8 cellular contexts compared by ENCODE assay signal in genomic region chr9:126470251-126470993, GRCh38.
DNase-seq lines count a peak whose midpoint lies in the region; ATAC-seq and TF ChIP-seq lines count a peak whose summit lies in the region.

No MANE protein-coding gene starts in this region.

- ATAC-seq in CD4-positive, alpha-beta T cell (ENCODE audit: poor library complexity) = peak; percentile 30
- ATAC-seq in GM21619 (IDR thresholded peaks at IDR 0.05; ENCODE audit: unreplicated experiment) = peak; percentile 51
- ATAC-seq in SK-N-SH treated with all-trans-retinoic acid at 6 μM for 48 hours = no peak

- CTCF ChIA-PET in CD4-positive, alpha-beta T cell (lab: Charles Lee) = interaction anchor here (1.0 to 4.2 kb wide), 5 partner anchors 21 to 144 kb away, joined by 3 to 24 read pairs (median 5); partner anchors contain the start of gene MVB12B

- H3K4me3 ChIP-seq in OCI-LY1 (ENCODE audit: low read depth, low read length, poor library complexity, severe bottlenecking) = no peak overlapping the region
- H3K4me3 ChIP-seq in left ventricle myocardium inferior = no peak overlapping the region

- H3K9me2 ChIP-seq in OCI-LY1 (ENCODE audit: low read depth, low read length) = no peaks in the 10 kb centered on the region

- H3K36me3 Mint-ChIP-seq in CD4-positive, alpha-beta T cell (ENCODE audit: low read depth) = no peaks in the 10 kb centered on the region

- intact Hi-C loops in CD4-positive, alpha-beta T cell (cut with DNase I, micrococcal nuclease) = loop anchor here in 1 of 2 experiments (2.0 to 5.0 kb wide), 3 partner anchors 20 to 143 kb away; partner anchors contain the start of gene MVB12B
- intact Hi-C loops in left ventricle myocardium inferior (cut with micrococcal nuclease) = no loop called here

- H4K20me1 ChIP-seq in OCI-LY1 (ENCODE audit: insufficient read depth, low read length) = no peaks in the 10 kb centered on the region

- peak overlapping the region; percentile 95 for H3K27ac Mint-ChIP-seq in CD4-positive, alpha-beta T cell

- H3K9me3 ChIP-seq in CD4-positive, alpha-beta T cell (ENCODE audit: control insufficient read depth, low read length) = no peaks in the 10 kb centered on the region
- H3K9me3 ChIP-seq in OCI-LY1 (ENCODE audit: low read length) (no peaks in the 10 kb centered on the region), left ventricle myocardium inferior (replicated peaks) (no peaks in the 10 kb centered on the region)

- H3K27me3 Mint-ChIP-seq in CD4-positive, alpha-beta T cell = no peaks in the 10 kb centered on the region

- H3F3A ChIP-seq in OCI-LY1 (ENCODE audit: insufficient read depth, low read length) = no peaks in the 10 kb centered on the region

- peak overlapping the region; percentile 42 for H3K27ac ChIP-seq in CD4-positive, alpha-beta T cell (ENCODE audit: low read depth, low read length)
- H3K27ac ChIP-seq in OCI-LY1 (ENCODE audit: low read depth, low read length, poor library complexity, severe bottlenecking) = no peak overlapping the region
- peak overlapping the region; percentile 58 for H3K27ac ChIP-seq in layer of hippocampus (ENCODE audit: low read depth, low read length)
- no peak overlapping the region for H3K27ac ChIP-seq in left ventricle myocardium inferior (replicated peaks)

- H3K9ac ChIP-seq in OCI-LY1 (ENCODE audit: low read length) = no peak overlapping the region

- no peaks in the 10 kb centered on the region for H3K79me2 ChIP-seq in OCI-LY1 (ENCODE audit: insufficient read depth, low read length)

- POLR2A ChIA-PET in CD4-positive, alpha-beta T cell (lab: Charles Lee) = interaction anchor here (0.7 to 2.7 kb wide), 13 partner anchors 11 to 534 kb away, joined by 3 to 19 read pairs (median 5); partner anchors contain the start of gene MVB12B

- DNase-seq in CD4-positive, alpha-beta T cell = peak in 2 of 10 experiments; percentile 5 to 14
- no peak for DNase-seq in NCI-H1092 (lab: John Stamatoyannopoulos, UW)
- no peak for DNase-seq in AG08395 (ENCODE audit: low spot score)
- no peak for DNase-seq in left ventricle myocardium inferior

- peak overlapping the region; percentile 81 for H3K4me3 Mint-ChIP-seq in CD4-positive, alpha-beta T cell

- peaks cover 84% of the 10 kb centered on the region for H3K4me1 Mint-ChIP-seq in CD4-positive, alpha-beta T cell (ENCODE audit: low read depth)

- no peak for TF ChIP-seq CTCF in CD4-positive, alpha-beta T cell (IDR thresholded peaks at IDR 0.05)
- no peak for TF ChIP-seq CTCF in OCI-LY1 (IDR thresholded peaks at IDR 0.05; ENCODE audit: low read length)
- TF ChIP-seq CTCF in left ventricle myocardium inferior (IDR thresholded peaks at IDR 0.05; ENCODE audit: borderline replicate concordance) = no peak

- peak overlapping the region; percentile 26; the same call in 1 of the 2 replicates for H3K4me2 ChIP-seq in OCI-LY1 (ENCODE audit: low read length)

- no peaks in the 10 kb centered on the region for H3K36me3 ChIP-seq in OCI-LY1 (ENCODE audit: insufficient read depth, low read length)
- peaks cover 5% of the 10 kb centered on the region for H3K36me3 ChIP-seq in left ventricle myocardium inferior

- H3K27me3 ChIP-seq in CD4-positive, alpha-beta T cell (ENCODE audit: control insufficient read depth, insufficient read depth, low read length) = no peaks in the 10 kb centered on the region
- H3K27me3 ChIP-seq in OCI-LY1 (ENCODE audit: insufficient read depth, low read length) = no peaks in the 10 kb centered on the region
- no peaks in the 10 kb centered on the region for H3K27me3 ChIP-seq in layer of hippocampus (ENCODE audit: control insufficient read depth, insufficient read depth, low read length)
- H3K27me3 ChIP-seq in left ventricle myocardium inferior (ENCODE audit: low read depth) = no peaks in the 10 kb centered on the region

- no peaks in the 10 kb centered on the region for H3K9me3 Mint-ChIP-seq in CD4-positive, alpha-beta T cell

- H3K4me1 ChIP-seq in OCI-LY1 (ENCODE audit: insufficient read depth, low read length, severe bottlenecking) (peaks cover 14% of the 10 kb centered on the region), left ventricle myocardium inferior (peaks cover 4% of the 10 kb centered on the region)

- H2AFZ ChIP-seq in OCI-LY1 (ENCODE audit: low read length) = no peak overlapping the region

TF ChIP-seq in SK-N-SH treated with all-trans-retinoic acid at 6 μM for 48 hours, 23 proteins besides CTCF, POLR2A, EP300 and RAD21:
- TF ChIP-seq PPARA (CRISPR knock-in tag; IDR thresholded peaks at IDR 0.05; ENCODE audit: borderline replicate concordance) (no peak), BACH2 (CRISPR knock-in tag; IDR thresholded peaks at IDR 0.05; ENCODE audit: borderline replicate concordance) (no peak), ZC3H10 (CRISPR knock-in tag; IDR thresholded peaks at IDR 0.05) (no peak), ESRRG (CRISPR knock-in tag; IDR thresholded peaks at IDR 0.05) (no peak), ZNF8 (CRISPR knock-in tag; IDR thresholded peaks at IDR 0.05) (no peak), ZNF565 (CRISPR knock-in tag; conservative IDR thresholded peaks at IDR 0.05; ENCODE audit: low read depth) (no peak), TOX (CRISPR knock-in tag; IDR thresholded peaks at IDR 0.05; ENCODE audit: borderline replicate concordance) (no peak), ZFP3 (CRISPR knock-in tag; IDR thresholded peaks at IDR 0.05) (no peak), CSRNP3 (CRISPR knock-in tag; IDR thresholded peaks at IDR 0.05) (no peak), CSDC2 (CRISPR knock-in tag; IDR thresholded peaks at IDR 0.05) (no peak), ZFP30 (CRISPR knock-in tag; IDR thresholded peaks at IDR 0.05) (no peak), ARNTL (CRISPR knock-in tag; IDR thresholded peaks at IDR 0.05; ENCODE audit: borderline replicate concordance, low read depth) (no peak), RARB (CRISPR knock-in tag; IDR thresholded peaks at IDR 0.05) (no peak), SNAI2 (CRISPR knock-in tag; IDR thresholded peaks at IDR 0.05) (no peak), TCF4 (CRISPR knock-in tag; IDR thresholded peaks at IDR 0.05; ENCODE audit: borderline replicate concordance) (no peak)
- TF ChIP-seq, protein P1, sequence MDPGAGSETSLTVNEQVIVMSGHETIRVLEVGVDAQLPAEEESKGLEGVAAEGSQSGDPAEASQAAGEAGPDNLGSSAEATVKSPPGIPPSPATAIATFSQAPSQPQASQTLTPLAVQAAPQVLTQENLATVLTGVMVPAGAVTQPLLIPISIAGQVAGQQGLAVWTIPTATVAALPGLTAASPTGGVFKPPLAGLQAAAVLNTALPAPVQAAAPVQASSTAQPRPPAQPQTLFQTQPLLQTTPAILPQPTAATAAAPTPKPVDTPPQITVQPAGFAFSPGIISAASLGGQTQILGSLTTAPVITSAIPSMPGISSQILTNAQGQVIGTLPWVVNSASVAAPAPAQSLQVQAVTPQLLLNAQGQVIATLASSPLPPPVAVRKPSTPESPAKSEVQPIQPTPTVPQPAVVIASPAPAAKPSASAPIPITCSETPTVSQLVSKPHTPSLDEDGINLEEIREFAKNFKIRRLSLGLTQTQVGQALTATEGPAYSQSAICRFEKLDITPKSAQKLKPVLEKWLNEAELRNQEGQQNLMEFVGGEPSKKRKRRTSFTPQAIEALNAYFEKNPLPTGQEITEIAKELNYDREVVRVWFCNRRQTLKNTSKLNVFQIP (CRISPR knock-in tag; IDR thresholded peaks at IDR 0.05; ENCODE audit: borderline replicate concordance, low read depth) = no peak
- TF ChIP-seq, protein P2, sequence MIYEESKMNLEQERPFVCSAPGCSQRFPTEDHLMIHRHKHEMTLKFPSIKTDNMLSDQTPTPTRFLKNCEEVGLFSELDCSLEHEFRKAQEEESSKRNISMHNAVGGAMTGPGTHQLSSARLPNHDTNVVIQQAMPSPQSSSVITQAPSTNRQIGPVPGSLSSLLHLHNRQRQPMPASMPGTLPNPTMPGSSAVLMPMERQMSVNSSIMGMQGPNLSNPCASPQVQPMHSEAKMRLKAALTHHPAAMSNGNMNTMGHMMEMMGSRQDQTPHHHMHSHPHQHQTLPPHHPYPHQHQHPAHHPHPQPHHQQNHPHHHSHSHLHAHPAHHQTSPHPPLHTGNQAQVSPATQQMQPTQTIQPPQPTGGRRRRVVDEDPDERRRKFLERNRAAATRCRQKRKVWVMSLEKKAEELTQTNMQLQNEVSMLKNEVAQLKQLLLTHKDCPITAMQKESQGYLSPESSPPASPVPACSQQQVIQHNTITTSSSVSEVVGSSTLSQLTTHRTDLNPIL (CRISPR knock-in tag; IDR thresholded peaks at IDR 0.05; ENCODE audit: low read depth) = no peak
- TF ChIP-seq, protein P3, sequence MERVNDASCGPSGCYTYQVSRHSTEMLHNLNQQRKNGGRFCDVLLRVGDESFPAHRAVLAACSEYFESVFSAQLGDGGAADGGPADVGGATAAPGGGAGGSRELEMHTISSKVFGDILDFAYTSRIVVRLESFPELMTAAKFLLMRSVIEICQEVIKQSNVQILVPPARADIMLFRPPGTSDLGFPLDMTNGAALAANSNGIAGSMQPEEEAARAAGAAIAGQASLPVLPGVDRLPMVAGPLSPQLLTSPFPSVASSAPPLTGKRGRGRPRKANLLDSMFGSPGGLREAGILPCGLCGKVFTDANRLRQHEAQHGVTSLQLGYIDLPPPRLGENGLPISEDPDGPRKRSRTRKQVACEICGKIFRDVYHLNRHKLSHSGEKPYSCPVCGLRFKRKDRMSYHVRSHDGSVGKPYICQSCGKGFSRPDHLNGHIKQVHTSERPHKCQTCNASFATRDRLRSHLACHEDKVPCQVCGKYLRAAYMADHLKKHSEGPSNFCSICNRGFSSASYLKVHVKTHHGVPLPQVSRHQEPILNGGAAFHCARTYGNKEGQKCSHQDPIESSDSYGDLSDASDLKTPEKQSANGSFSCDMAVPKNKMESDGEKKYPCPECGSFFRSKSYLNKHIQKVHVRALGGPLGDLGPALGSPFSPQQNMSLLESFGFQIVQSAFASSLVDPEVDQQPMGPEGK (CRISPR knock-in tag; IDR thresholded peaks at IDR 0.05; ENCODE audit: borderline replicate concordance) = no peak

Comparison
In these comparisons a context has a peak if more than half of its experiments do, and no peak if none do; other contexts are left out.
1. H3K27ac ChIP-seq: peak in CD4-positive, alpha-beta T cell (single experiment) and layer of hippocampus (single experiment); none in OCI-LY1 (single experiment) and left ventricle myocardium inferior (single experiment).